Comparison of ENCODE assay signal across 1 cellular context in the genomic region with DNA sequence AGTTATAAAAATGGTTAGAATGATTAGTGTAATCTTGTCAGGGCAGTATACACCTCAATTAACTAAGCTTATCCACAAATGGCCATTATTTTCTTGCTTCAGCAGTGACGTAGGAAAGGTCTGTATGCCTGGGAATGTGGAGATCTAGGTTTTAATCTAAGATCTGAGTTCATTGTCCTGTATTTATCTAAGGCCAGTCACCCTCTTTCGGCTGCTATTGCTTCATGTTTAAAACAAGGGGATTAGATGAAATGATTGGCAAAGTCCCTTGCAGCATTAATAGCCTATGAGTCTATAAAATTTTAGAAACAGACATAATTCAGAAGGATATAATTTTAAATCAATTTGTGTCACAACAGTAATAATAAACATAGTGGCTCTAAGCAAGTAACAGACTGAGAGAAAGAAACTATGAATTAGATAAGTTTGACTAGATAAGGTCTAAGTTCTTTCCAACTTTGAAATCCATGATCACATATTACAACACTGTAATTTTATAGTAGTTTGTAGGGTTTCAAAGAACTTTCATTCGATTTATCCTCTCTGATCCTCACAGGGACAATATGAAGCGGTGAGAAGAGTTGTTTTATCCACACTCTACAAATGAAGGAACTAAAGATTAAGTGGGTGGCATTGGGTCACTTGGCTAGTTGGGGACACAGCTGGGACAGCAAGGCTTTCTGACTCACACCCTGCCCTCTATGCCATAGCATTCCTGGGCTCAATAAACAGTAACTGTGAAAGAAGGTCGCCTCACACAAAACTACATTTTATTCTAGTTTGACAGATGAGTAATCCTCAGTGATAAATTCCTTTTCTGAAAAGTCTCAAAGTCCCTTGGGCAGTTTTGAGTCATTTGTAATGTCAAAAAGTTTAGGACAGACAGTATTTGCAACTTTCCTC.
TF ChIP-seq lines count a peak whose summit lies in the region.

No MANE protein-coding gene starts in this region.

TF ChIP-seq in GM23338, 12 proteins besides CTCF, POLR2A, EP300 and RAD21 (continued from another document):
- TF ChIP-seq, protein P1, sequence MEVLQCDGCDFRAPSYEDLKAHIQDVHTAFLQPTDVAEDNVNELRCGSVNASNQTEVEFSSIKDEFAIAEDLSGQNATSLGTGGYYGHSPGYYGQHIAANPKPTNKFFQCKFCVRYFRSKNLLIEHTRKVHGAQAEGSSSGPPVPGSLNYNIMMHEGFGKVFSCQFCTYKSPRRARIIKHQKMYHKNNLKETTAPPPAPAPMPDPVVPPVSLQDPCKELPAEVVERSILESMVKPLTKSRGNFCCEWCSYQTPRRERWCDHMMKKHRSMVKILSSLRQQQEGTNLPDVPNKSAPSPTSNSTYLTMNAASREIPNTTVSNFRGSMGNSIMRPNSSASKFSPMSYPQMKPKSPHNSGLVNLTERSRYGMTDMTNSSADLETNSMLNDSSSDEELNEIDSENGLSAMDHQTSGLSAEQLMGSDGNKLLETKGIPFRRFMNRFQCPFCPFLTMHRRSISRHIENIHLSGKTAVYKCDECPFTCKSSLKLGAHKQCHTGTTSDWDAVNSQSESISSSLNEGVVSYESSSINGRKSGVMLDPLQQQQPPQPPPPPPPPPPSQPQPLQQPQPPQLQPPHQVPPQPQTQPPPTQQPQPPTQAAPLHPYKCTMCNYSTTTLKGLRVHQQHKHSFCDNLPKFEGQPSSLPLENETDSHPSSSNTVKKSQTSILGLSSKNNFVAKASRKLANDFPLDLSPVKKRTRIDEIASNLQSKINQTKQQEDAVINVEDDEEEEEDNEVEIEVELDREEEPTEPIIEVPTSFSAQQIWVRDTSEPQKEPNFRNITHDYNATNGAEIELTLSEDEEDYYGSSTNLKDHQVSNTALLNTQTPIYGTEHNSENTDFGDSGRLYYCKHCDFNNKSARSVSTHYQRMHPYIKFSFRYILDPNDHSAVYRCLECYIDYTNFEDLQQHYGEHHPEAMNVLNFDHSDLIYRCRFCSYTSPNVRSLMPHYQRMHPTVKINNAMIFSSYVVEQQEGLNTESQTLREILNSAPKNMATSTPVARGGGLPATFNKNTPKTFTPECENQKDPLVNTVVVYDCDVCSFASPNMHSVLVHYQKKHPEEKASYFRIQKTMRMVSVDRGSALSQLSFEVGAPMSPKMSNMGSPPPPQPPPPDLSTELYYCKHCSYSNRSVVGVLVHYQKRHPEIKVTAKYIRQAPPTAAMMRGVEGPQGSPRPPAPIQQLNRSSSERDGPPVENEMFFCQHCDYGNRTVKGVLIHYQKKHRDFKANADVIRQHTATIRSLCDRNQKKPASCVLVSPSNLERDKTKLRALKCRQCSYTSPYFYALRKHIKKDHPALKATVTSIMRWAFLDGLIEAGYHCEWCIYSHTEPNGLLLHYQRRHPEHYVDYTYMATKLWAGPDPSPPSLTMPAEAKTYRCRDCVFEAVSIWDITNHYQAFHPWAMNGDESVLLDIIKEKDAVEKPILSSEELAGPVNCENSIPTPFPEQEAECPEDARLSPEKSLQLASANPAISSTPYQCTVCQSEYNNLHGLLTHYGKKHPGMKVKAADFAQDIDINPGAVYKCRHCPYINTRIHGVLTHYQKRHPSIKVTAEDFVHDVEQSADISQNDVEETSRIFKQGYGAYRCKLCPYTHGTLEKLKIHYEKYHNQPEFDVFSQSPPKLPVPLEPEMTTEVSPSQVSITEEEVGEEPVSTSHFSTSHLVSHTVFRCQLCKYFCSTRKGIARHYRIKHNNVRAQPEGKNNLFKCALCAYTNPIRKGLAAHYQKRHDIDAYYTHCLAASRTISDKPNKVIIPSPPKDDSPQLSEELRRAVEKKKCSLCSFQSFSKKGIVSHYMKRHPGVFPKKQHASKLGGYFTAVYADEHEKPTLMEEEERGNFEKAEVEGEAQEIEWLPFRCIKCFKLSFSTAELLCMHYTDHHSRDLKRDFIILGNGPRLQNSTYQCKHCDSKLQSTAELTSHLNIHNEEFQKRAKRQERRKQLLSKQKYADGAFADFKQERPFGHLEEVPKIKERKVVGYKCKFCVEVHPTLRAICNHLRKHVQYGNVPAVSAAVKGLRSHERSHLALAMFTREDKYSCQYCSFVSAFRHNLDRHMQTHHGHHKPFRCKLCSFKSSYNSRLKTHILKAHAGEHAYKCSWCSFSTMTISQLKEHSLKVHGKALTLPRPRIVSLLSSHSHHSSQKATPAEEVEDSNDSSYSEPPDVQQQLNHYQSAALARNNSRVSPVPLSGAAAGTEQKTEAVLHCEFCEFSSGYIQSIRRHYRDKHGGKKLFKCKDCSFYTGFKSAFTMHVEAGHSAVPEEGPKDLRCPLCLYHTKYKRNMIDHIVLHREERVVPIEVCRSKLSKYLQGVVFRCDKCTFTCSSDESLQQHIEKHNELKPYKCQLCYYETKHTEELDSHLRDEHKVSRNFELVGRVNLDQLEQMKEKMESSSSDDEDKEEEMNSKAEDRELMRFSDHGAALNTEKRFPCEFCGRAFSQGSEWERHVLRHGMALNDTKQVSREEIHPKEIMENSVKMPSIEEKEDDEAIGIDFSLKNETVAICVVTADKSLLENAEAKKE (CRISPR knock-in tag; IDR thresholded peaks at IDR 0.05) = no peak
- TF ChIP-seq EZH2phosphoT487 (IDR thresholded peaks at IDR 0.05; ENCODE audit: unreplicated experiment) (no peak), EZH2 (IDR thresholded peaks at IDR 0.05; ENCODE audit: low read depth, unreplicated experiment) (no peak), STAT1 (IDR thresholded peaks at IDR 0.05; ENCODE audit: unreplicated experiment) (no peak), ZNF331 (CRISPR knock-in tag; IDR thresholded peaks at IDR 0.05; ENCODE audit: low read depth) (no peak), CREB1 (CRISPR knock-in tag; IDR thresholded peaks at IDR 0.05; ENCODE audit: low read depth) (no peak), JUNB (IDR thresholded peaks at IDR 0.05; ENCODE audit: unreplicated experiment) (no peak)
- TF ChIP-seq, protein P2, sequence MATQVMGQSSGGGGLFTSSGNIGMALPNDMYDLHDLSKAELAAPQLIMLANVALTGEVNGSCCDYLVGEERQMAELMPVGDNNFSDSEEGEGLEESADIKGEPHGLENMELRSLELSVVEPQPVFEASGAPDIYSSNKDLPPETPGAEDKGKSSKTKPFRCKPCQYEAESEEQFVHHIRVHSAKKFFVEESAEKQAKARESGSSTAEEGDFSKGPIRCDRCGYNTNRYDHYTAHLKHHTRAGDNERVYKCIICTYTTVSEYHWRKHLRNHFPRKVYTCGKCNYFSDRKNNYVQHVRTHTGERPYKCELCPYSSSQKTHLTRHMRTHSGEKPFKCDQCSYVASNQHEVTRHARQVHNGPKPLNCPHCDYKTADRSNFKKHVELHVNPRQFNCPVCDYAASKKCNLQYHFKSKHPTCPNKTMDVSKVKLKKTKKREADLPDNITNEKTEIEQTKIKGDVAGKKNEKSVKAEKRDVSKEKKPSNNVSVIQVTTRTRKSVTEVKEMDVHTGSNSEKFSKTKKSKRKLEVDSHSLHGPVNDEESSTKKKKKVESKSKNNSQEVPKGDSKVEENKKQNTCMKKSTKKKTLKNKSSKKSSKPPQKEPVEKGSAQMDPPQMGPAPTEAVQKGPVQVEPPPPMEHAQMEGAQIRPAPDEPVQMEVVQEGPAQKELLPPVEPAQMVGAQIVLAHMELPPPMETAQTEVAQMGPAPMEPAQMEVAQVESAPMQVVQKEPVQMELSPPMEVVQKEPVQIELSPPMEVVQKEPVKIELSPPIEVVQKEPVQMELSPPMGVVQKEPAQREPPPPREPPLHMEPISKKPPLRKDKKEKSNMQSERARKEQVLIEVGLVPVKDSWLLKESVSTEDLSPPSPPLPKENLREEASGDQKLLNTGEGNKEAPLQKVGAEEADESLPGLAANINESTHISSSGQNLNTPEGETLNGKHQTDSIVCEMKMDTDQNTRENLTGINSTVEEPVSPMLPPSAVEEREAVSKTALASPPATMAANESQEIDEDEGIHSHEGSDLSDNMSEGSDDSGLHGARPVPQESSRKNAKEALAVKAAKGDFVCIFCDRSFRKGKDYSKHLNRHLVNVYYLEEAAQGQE (IDR thresholded peaks at IDR 0.05; ENCODE audit: unreplicated experiment) = no peak
TF ChIP-seq in GM23338: peak in this region for 0.
